1 cellular context compared by ENCODE assay signal in the genomic region with DNA sequence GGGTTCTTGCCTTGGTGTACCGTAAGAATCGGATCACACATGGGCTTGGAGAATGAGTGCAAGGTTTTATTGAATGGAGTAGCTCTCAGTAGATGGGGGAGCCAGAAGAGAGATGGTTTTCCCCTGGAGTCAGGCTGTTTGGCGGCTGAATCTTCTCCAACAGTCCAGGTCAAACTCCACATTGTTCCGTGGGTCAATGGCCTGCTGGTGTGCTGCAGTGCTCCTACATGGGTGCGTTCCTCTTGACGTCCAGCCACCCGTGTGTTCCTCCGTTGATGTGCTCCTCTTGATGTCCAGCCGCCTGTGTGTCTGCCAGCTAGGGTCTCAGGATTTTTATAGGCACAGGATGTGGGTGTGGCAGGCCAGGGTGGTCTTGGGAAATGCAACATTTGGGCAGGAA.
TF ChIP-seq lines count a peak whose summit lies in the region.

No MANE protein-coding gene starts in this region.

TF ChIP-seq in HepG2, 621 proteins besides CTCF, POLR2A, EP300 and RAD21 (continued from another document):
- TF ChIP-seq, protein P1, sequence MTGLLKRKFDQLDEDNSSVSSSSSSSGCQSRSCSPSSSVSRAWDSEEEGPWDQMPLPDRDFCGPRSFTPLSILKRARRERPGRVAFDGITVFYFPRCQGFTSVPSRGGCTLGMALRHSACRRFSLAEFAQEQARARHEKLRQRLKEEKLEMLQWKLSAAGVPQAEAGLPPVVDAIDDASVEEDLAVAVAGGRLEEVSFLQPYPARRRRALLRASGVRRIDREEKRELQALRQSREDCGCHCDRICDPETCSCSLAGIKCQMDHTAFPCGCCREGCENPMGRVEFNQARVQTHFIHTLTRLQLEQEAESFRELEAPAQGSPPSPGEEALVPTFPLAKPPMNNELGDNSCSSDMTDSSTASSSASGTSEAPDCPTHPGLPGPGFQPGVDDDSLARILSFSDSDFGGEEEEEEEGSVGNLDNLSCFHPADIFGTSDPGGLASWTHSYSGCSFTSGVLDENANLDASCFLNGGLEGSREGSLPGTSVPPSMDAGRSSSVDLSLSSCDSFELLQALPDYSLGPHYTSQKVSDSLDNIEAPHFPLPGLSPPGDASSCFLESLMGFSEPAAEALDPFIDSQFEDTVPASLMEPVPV (CRISPR knock-in tag; IDR thresholded peaks at IDR 0.05) = no peak
- TF ChIP-seq PHF8 (CRISPR knock-in tag; IDR thresholded peaks at IDR 0.05) = no peak
- TF ChIP-seq, protein P2, sequence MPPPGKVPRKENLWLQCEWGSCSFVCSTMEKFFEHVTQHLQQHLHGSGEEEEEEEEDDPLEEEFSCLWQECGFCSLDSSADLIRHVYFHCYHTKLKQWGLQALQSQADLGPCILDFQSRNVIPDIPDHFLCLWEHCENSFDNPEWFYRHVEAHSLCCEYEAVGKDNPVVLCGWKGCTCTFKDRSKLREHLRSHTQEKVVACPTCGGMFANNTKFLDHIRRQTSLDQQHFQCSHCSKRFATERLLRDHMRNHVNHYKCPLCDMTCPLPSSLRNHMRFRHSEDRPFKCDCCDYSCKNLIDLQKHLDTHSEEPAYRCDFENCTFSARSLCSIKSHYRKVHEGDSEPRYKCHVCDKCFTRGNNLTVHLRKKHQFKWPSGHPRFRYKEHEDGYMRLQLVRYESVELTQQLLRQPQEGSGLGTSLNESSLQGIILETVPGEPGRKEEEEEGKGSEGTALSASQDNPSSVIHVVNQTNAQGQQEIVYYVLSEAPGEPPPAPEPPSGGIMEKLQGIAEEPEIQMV (CRISPR knock-in tag; IDR thresholded peaks at IDR 0.05; ENCODE audit: low read depth) = 0 out of 2 replicates have a peak, but pooled peaks have one; percentile 57
- TF ChIP-seq PAF1 (CRISPR knock-in tag; IDR thresholded peaks at IDR 0.05) = no peak
- TF ChIP-seq HNF4A (CRISPR knock-in tag; IDR thresholded peaks at IDR 0.05) = peak; percentile 17; the same call in 1 of the 2 replicates
- TF ChIP-seq SMAD9 (CRISPR knock-in tag; IDR thresholded peaks at IDR 0.05) = no peak
- no peak for TF ChIP-seq ZNF775 (CRISPR knock-in tag; IDR thresholded peaks at IDR 0.05; ENCODE audit: borderline replicate concordance)
- peak; percentile 79 for TF ChIP-seq ZNF263 (CRISPR knock-in tag; IDR thresholded peaks at IDR 0.05)
- TF ChIP-seq EHMT2 (IDR thresholded peaks at IDR 0.05; ENCODE audit: borderline replicate concordance, low read depth, low read length) = no peak
- TF ChIP-seq SMARCC2 (IDR thresholded peaks at IDR 0.05) = no peak
- TF ChIP-seq TCF12 (IDR thresholded peaks at IDR 0.05) = no peak
- TF ChIP-seq TCF12 (CRISPR knock-in tag; IDR thresholded peaks at IDR 0.05) = no peak
